Comparison of ENCODE assay signal across 11 cellular contexts in genomic region chr15:31799711-31800321, GRCh38.
DNase-seq lines count a peak whose midpoint lies in the region; ATAC-seq and TF ChIP-seq lines count a peak whose summit lies in the region.
"Had no signal": no experiment of that assay in that cellular context is flagged by ENCODE, and none has a peak within 500 bp of the region (broad histone marks: within the 10 kb centered on the region; RNA-seq: fewer than 3 reads in every experiment).

No MANE protein-coding gene starts in this region.

- H3F3A ChIP-seq in PC-3 (ENCODE audit: low read length, unreplicated experiment): no peaks in the 10 kb centered on the region

- TF ChIP-seq CTCF in PC-3 (conservative IDR thresholded peaks at IDR 0.05; ENCODE audit: low read depth, low read length) (no peak), mesothelial cell of epicardium (IDR thresholded peaks at IDR 0.05; ENCODE audit: unreplicated experiment) (no peak)

- H3K4me1 Mint-ChIP-seq in mesothelial cell of epicardium: no peaks in the 10 kb centered on the region
- no peaks in the 10 kb centered on the region for H3K4me1 Mint-ChIP-seq in activated naive CD8-positive, alpha-beta T cell treated with anti-CD3 and anti-CD28 coated beads, Interleukin-2, amount 50 U/mL, for 24 hours
- H3K4me1 Mint-ChIP-seq: nephron had no signal

- no peaks in the 10 kb centered on the region for H3K27me3 ChIP-seq in PC-3 (ENCODE audit: low read length)
- H3K27me3 ChIP-seq: BLaER1 had no signal

- intact Hi-C loops in PC-3 (cut with micrococcal nuclease): no loop called here

- H3K27ac Mint-ChIP-seq in mesothelial cell of epicardium: no peak overlapping the region
- H3K27ac Mint-ChIP-seq in activated naive CD8-positive, alpha-beta T cell treated with anti-CD3 and anti-CD28 coated beads, Interleukin-2, amount 50 U/mL, for 24 hours: no peak overlapping the region
- H3K27ac Mint-ChIP-seq: nephron had no signal

- no peak overlapping the region for H3K4me2 ChIP-seq in PC-3 (ENCODE audit: low read length)
- H3K4me2 ChIP-seq: BLaER1 had no signal

- H3K4me3 ChIP-seq in PC-3 (ENCODE audit: low read length): no peak overlapping the region
- H3K4me3 ChIP-seq: BLaER1 had no signal

- no peak overlapping the region for H3K9ac ChIP-seq in PC-3 (ENCODE audit: low read length)
- H3K9ac ChIP-seq: BLaER1 had no signal

- no TSS peak for BruUV-seq in PC-3 (replicated peaks; lab: Mats Ljungman, UMichigan)

- POLR2A ChIA-PET in PC-3 (lab: Charles Lee; ENCODE audit: unreplicated experiment): no interaction called here

- H3K9me3 ChIP-seq in PC-3 (ENCODE audit: low read length): no peaks in the 10 kb centered on the region
- H3K9me3 ChIP-seq: BLaER1 had no signal

- ATAC-seq in GM19395 (IDR thresholded peaks at IDR 0.05; ENCODE audit: unreplicated experiment) (peak; percentile 84), HG02970 (IDR thresholded peaks at IDR 0.05; ENCODE audit: low FRiP score, unreplicated experiment) (peak; percentile 58), PC-3 (no peak), HG02840 (IDR thresholded peaks at IDR 0.05; ENCODE audit: low FRiP score, unreplicated experiment) (no peak)
- no peak for ATAC-seq in activated naive CD8-positive, alpha-beta T cell treated with anti-CD3 and anti-CD28 coated beads, Interleukin-2, amount 50 U/mL, for 24 hours

- no peaks in the 10 kb centered on the region for H3K9me3 Mint-ChIP-seq in mesothelial cell of epicardium
- H3K9me3 Mint-ChIP-seq in activated naive CD8-positive, alpha-beta T cell treated with anti-CD3 and anti-CD28 coated beads, Interleukin-2, amount 50 U/mL, for 24 hours: no peaks in the 10 kb centered on the region
- H3K9me3 Mint-ChIP-seq: nephron had no signal

- H3K4me3 Mint-ChIP-seq in mesothelial cell of epicardium: no peak overlapping the region
- no peak overlapping the region for H3K4me3 Mint-ChIP-seq in activated naive CD8-positive, alpha-beta T cell treated with anti-CD3 and anti-CD28 coated beads, Interleukin-2, amount 50 U/mL, for 24 hours
- H3K4me3 Mint-ChIP-seq: nephron had no signal

- CTCF ChIA-PET in PC-3 (lab: Charles Lee): no interaction called here

- no peaks in the 10 kb centered on the region for H4K20me1 ChIP-seq in PC-3 (ENCODE audit: low read length)
- H4K20me1 ChIP-seq: BLaER1 had no signal

- peak; percentile 30 for DNase-seq in GM03348 (ENCODE audit: low spot score)
- peak; percentile 35 for DNase-seq in PC-3
- DNase-seq in mesothelial cell of epicardium (ENCODE audit: low spot score in 2 of 2, unreplicated experiment in 2 of 2): no peak
- DNase-seq in NAMALWA (ENCODE audit: low spot score): no peak
- no peak for DNase-seq in activated naive CD8-positive, alpha-beta T cell treated with anti-CD3 and anti-CD28 coated beads, Interleukin-2, amount 50 U/mL, for 24 hours
- DNase-seq: central memory CD4-positive, alpha-beta T cell had no signal

- H3K79me2 ChIP-seq in PC-3 (ENCODE audit: low read length): no peaks in the 10 kb centered on the region

- H3K27ac ChIP-seq in PC-3 (ENCODE audit: low read length): no peak overlapping the region
- H3K27ac ChIP-seq: BLaER1 had no signal

- no peaks in the 10 kb centered on the region for H3K4me1 ChIP-seq in PC-3 (ENCODE audit: insufficient read depth, low read length)
- H3K4me1 ChIP-seq: BLaER1 had no signal

- no peak overlapping the region for H2AFZ ChIP-seq in PC-3 (ENCODE audit: low read length)

- no peaks in the 10 kb centered on the region for H3K36me3 ChIP-seq in PC-3 (ENCODE audit: low read depth, low read length)
- H3K36me3 ChIP-seq: BLaER1 had no signal

- H3K36me3 Mint-ChIP-seq in mesothelial cell of epicardium: no peaks in the 10 kb centered on the region
- H3K36me3 Mint-ChIP-seq in activated naive CD8-positive, alpha-beta T cell treated with anti-CD3 and anti-CD28 coated beads, Interleukin-2, amount 50 U/mL, for 24 hours (ENCODE audit: low read depth): no peaks in the 10 kb centered on the region

- H3K27me3 Mint-ChIP-seq in mesothelial cell of epicardium (ENCODE audit: low read depth): peaks cover 2% of the 10 kb centered on the region
- no peaks in the 10 kb centered on the region for H3K27me3 Mint-ChIP-seq in activated naive CD8-positive, alpha-beta T cell treated with anti-CD3 and anti-CD28 coated beads, Interleukin-2, amount 50 U/mL, for 24 hours

- no peaks in the 10 kb centered on the region for H3K9me2 ChIP-seq in PC-3 (replicated peaks; ENCODE audit: low read length)

Comparison
In these comparisons a context has a peak if more than half of its experiments do, and no peak if none do; other contexts are left out.
1. DNase-seq: peak in GM03348 (single experiment) and PC-3 (single experiment); none in mesothelial cell of epicardium (0 of 2), NAMALWA (single experiment) and activated naive CD8-positive, alpha-beta T cell treated with anti-CD3 and anti-CD28 coated beads, Interleukin-2, amount 50 U/mL, for 24 hours (single experiment).
2. ATAC-seq: peak in GM19395 (single experiment) and HG02970 (single experiment); none in PC-3 (single experiment), activated naive CD8-positive, alpha-beta T cell treated with anti-CD3 and anti-CD28 coated beads, Interleukin-2, amount 50 U/mL, for 24 hours (single experiment) and HG02840 (single experiment).